Comparison of ENCODE assay signal across 8 cellular contexts in the genomic region with DNA sequence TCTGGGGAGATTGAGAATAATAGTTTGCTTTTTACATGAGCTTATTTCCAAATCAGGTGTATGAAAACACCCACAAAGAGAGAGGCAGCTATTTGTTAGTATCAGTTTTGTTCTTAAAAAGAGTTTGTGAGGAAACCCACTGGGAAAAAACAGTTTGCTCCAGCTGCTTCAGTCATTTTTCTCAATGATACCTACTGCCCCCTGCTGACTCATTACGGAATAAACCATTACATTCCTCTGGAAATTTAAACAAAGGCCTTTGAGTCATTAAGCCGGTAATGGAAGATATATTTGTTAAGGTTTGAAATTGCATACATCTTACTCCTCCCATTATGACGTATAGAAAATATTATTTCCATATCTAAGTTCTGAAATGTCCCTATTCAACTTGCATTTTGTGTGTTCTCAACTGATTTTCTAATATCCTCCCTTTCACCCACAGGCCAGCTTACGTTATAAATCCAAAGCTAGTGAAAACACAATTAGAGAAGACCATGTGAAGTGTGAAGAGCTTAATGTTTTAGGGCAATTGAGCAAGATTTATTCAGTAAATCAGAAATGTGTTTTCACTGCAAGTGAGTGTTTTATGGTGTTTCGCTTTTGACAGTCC.
DNase-seq lines count a peak whose midpoint lies in the region; ATAC-seq and TF ChIP-seq lines count a peak whose summit lies in the region.

No MANE protein-coding gene starts in this region.

- peak overlapping the region; percentile 46 for H3K4me2 ChIP-seq in OCI-LY3 (ENCODE audit: low read length)

- no peaks in the 10 kb centered on the region for H3K27me3 ChIP-seq in OCI-LY3 (ENCODE audit: low read depth, low read length)

- H3K4me1 ChIP-seq in OCI-LY3 (ENCODE audit: low read length), result peaks cover 4% of the 10 kb centered on the region; the same call in 1 of the 2 replicates

- H3K4me3 ChIP-seq in OCI-LY3 (ENCODE audit: low read length), result 0 out of 2 replicates have a peak overlapping the region, but pooled peaks have one; percentile 30

- no peaks in the 10 kb centered on the region for H3K79me2 ChIP-seq in OCI-LY3 (ENCODE audit: low read length)

- no peaks in the 10 kb centered on the region for H3K36me3 ChIP-seq in OCI-LY3 (replicated peaks; ENCODE audit: low read depth, low read length)

- H3K27ac ChIP-seq in OCI-LY3 (ENCODE audit: low read length) (no peak overlapping the region), epithelial cell of prostate (no peak overlapping the region)

- H4K20me1 ChIP-seq in OCI-LY3 (ENCODE audit: insufficient read depth, low read length), result no peaks in the 10 kb centered on the region

- DNase-seq in GM04504 (ENCODE audit: low read depth) (peak; percentile 24), epithelial cell of prostate (ENCODE audit: low read depth, low spot score) (peak; percentile 6), pons (ENCODE audit: low spot score) (peak; percentile 79)
- DNase-seq in activated CD8-positive, alpha-beta memory T cell treated with anti-CD3 and anti-CD28 coated beads for 24 hours, result no peak

- 0 out of 2 replicates have a peak overlapping the region, but pooled peaks have one; percentile 15 for H2AFZ ChIP-seq in OCI-LY3 (ENCODE audit: low read depth, low read length)

- H3K9me3 ChIP-seq in OCI-LY3 (ENCODE audit: insufficient read depth, low read length), result no peaks in the 10 kb centered on the region

- peak; percentile 69 for TF ChIP-seq CTCF in OCI-LY3 (IDR thresholded peaks at IDR 0.05; ENCODE audit: low read depth, low read length)

- ATAC-seq in HG03520 (IDR thresholded peaks at IDR 0.05; ENCODE audit: unreplicated experiment) (peak; percentile 71), HG03280 (IDR thresholded peaks at IDR 0.05; ENCODE audit: unreplicated experiment) (no peak)
- ATAC-seq in activated CD4-positive, CD25-positive, alpha-beta regulatory T cell treated with anti-CD3 and anti-CD28 coated beads, Interleukin-2, amount 50 U/mL, for 24 hours, result no peak

- 0 out of 2 replicates have a peak overlapping the region, but pooled peaks have one; percentile 9 for H3K9ac ChIP-seq in OCI-LY3 (ENCODE audit: low read length)
